Comparison of ENCODE assay signal across 11 cellular contexts in genomic region chr4:138609943-138610350, GRCh38.
DNase-seq lines count a peak whose midpoint lies in the region; ATAC-seq, FAIRE-seq and TF ChIP-seq lines count a peak whose summit lies in the region.
"Had no signal": no experiment of that assay in that cellular context is flagged by ENCODE, and none has a peak within 500 bp of the region (broad histone marks: within the 10 kb centered on the region; RNA-seq: fewer than 3 reads in every experiment).

No MANE protein-coding gene starts in this region.

- no peak for TF ChIP-seq POLR2A in adrenal gland (IDR thresholded peaks at IDR 0.05)

- H3K27me3 ChIP-seq in adrenal gland = no peaks in the 10 kb centered on the region
- H3K27me3 ChIP-seq: transverse colon had no signal

- intact Hi-C loops in adrenal gland (cut with DNase I) = no loop called here

- H3K4me3 ChIP-seq in adrenal gland = no peak overlapping the region
- H3K4me3 ChIP-seq: transverse colon had no signal

- FAIRE-seq in GM19239 (lab: Jason Lieb, UNC) = no peak
- FAIRE-seq: small intestine had no signal

- no peak overlapping the region for H3K27ac ChIP-seq in adrenal gland
- H3K27ac ChIP-seq: transverse colon had no signal

- WGBS in adrenal gland, 4 donors = 28 to 35% (median 33%) methylated on average over 2 of the region's 2 CpGs

- DNase-seq in adrenal gland = peak; percentile 11 to 51 (median 18)
- DNase-seq in non-pigmented ciliary epithelial cell (ENCODE audit: low read depth) = peak; percentile 48
- DNase-seq in DMS153 treated with DMSO at 0.1 percent for 48 hours (lab: John Stamatoyannopoulos, UW; ENCODE audit: unreplicated experiment) = no peak
- no peak for DNase-seq in GDM1 (lab: John Stamatoyannopoulos, UW)
- DNase-seq in GM19239 (ENCODE audit: insufficient read length, low spot score) = no peak
- no peak for DNase-seq in NCI-H1417 treated with DMSO at 0.1 percent for 48 hours (lab: John Stamatoyannopoulos, UW)
- DNase-seq: activated effector memory CD4-positive, alpha-beta T cell treated with Interleukin-2 at 50 U/mL for 16 hours; small intestine; transverse colon had no signal

- no peak for TF ChIP-seq CTCF in adrenal gland (IDR thresholded peaks at IDR 0.05)

- peak; percentile 73 for ATAC-seq in GM18498 (IDR thresholded peaks at IDR 0.05; ENCODE audit: unreplicated experiment)
- peak; percentile 63 for ATAC-seq in HG03066 (IDR thresholded peaks at IDR 0.05; ENCODE audit: low read depth, unreplicated experiment)

- no peaks in the 10 kb centered on the region for H3K4me1 ChIP-seq in adrenal gland (replicated peaks in 1 of 2)
- H3K4me1 ChIP-seq: transverse colon had no signal

- H3K36me3 ChIP-seq in adrenal gland (replicated peaks in 1 of 2) = no peaks in the 10 kb centered on the region
- H3K36me3 ChIP-seq: transverse colon had no signal

- H3K9me3 ChIP-seq in adrenal gland (replicated peaks in 1 of 3) = peaks cover 0 to 5% (median 0%) of the 10 kb centered on the region in 3 donors
- H3K9me3 ChIP-seq: transverse colon had no signal

Comparison
In these comparisons a context has a peak if more than half of its experiments do, and no peak if none do; other contexts are left out.
1. DNase-seq: peak in adrenal gland (7 of 7) and non-pigmented ciliary epithelial cell (single experiment); none in DMS153 treated with DMSO at 0.1 percent for 48 hours (single experiment), GDM1 (single experiment), GM19239 (single experiment) and NCI-H1417 treated with DMSO at 0.1 percent for 48 hours (single experiment).